In genomic region chr1:184183919-184184318, GRCh38 we compare ENCODE assay signal across 34 cellular contexts.
"Had no signal": no experiment of that assay in that cellular context is flagged by ENCODE, and none has a peak within 500 bp of the region (broad histone marks: within the 10 kb centered on the region; RNA-seq: fewer than 3 reads in every experiment).

No MANE protein-coding gene starts in this region.

- H3K27me3 ChIP-seq: adrenal gland, ascending aorta, body of pancreas, brain microvascular endothelial cell, breast epithelium, cardiac muscle cell had no signal

- H3K4me3 ChIP-seq: adrenal gland, ascending aorta, body of pancreas, breast epithelium, cardiac muscle cell had no signal

- FAIRE-seq: astrocyte, bronchial epithelial cell had no signal

- H3K36me3 ChIP-seq: adrenal gland, ascending aorta, brain microvascular endothelial cell, breast epithelium, cardiac muscle cell had no signal

- H3K4me1 ChIP-seq: adrenal gland, ascending aorta, body of pancreas, breast epithelium had no signal

- DNase-seq: activated effector memory CD4-positive, alpha-beta T cell treated with anti-CD3 and anti-CD28 coated beads, Interleukin-2, amount 50 U/mL, for 16 hours; activated effector memory CD4-positive, alpha-beta T cell treated with Interleukin-2 at 50 U/mL for 16 hours; activated gamma-delta T cell; activated gamma-delta T cell treated with Interleukin-2 at 50 U/mL for 16 hours; activated naive CD4-positive, alpha-beta T cell; activated naive CD4-positive, alpha-beta T cell treated with anti-CD3 and anti-CD28 coated beads for 36 hours; activated naive CD4-positive, alpha-beta T cell treated with anti-CD3 and anti-CD28 coated beads, Interleukin-2, amount 10 ng/mL, durations not matched to agents 7 days and 5 days; activated naive CD4-positive, alpha-beta T cell treated with anti-CD3 and anti-CD28 coated beads, Interleukin-2, amount 50 U/mL, for 16 hours; activated naive CD4-positive, alpha-beta T cell treated with Interleukin-2 at 50 U/mL for 16 hours; activated naive CD8-positive, alpha-beta T cell treated with anti-CD3 and anti-CD28 coated beads for 36 hours; activated naive CD8-positive, alpha-beta T cell treated with anti-CD3 and anti-CD28 coated beads, Interleukin-2, amount 10 ng/mL, durations not matched to agents 7 days and 5 days; activated naive CD8-positive, alpha-beta T cell treated with anti-CD3 and anti-CD28 coated beads, Interleukin-2, amount 50 U/mL, for 24 hours; activated T-cell treated with anti-CD3 and anti-CD28 coated beads, Interleukin-2, amount 50 U/mL, for 1 hour; activated T-cell treated with anti-CD3 and anti-CD28 coated beads, Interleukin-2, amount 50 U/mL, for 24 hours; activated T-cell treated with anti-CD3 and anti-CD28 coated beads, Interleukin-2, amount 50 U/mL, for 4 hours; activated T-cell treated with anti-CD3 and anti-CD28 coated beads, Interleukin-2, amount 50 U/mL, for 48 hours; activated T-cell treated with anti-CD3 and anti-CD28 coated beads, Interleukin-2, amount 50 U/mL, for 72 hours; adrenal gland; amniotic stem cell; amygdala; anterior cingulate cortex; aorta; body of pancreas; brain microvascular endothelial cell; caudate nucleus; central memory CD4-positive, alpha-beta T cell; cerebellar nuclear complex had no signal

- H3K27ac ChIP-seq: adrenal gland, ascending aorta, body of pancreas, brain microvascular endothelial cell, breast epithelium, cardiac muscle cell had no signal

- ATAC-seq: activated naive CD4-positive, alpha-beta T cell treated with anti-CD3 and anti-CD28 coated beads, Interleukin-2, amount 50 U/mL, for 72 hours; activated naive CD8-positive, alpha-beta T cell treated with anti-CD3 and anti-CD28 coated beads, Interleukin-2, amount 50 U/mL, for 24 hours; activated T-cell treated with anti-CD3 and anti-CD28 coated beads, Interleukin-2, amount 50 U/mL, for 4 hours; activated T-cell treated with anti-CD3 and anti-CD28 coated beads, Interleukin-2, amount 50 U/mL, for 72 hours; activated T-helper 17 cell treated with anti-CD3 and anti-CD28 coated beads, Interleukin-2, amount 50 U/mL, for 72 hours; body of pancreas had no signal

- H3K9me3 ChIP-seq: adrenal gland, ascending aorta, body of pancreas, breast epithelium had no signal
